Comparison of ENCODE assay signal across 24 cellular contexts in genomic region chr2:191581003-191581402, GRCh38.
DNase-seq lines count a peak whose midpoint lies in the region; ATAC-seq, FAIRE-seq and TF ChIP-seq lines count a peak whose summit lies in the region.
"Had no signal": no experiment of that assay in that cellular context is flagged by ENCODE, and none has a peak within 500 bp of the region (broad histone marks: within the 10 kb centered on the region; RNA-seq: fewer than 3 reads in every experiment).

No MANE protein-coding gene starts in this region.

- H3K27me3 Mint-ChIP-seq in astrocyte (ENCODE audit: low read depth, unreplicated experiment): no peaks in the 10 kb centered on the region

- H3K36me3 ChIP-seq in GM23248 (ENCODE audit: low read depth) (no peaks in the 10 kb centered on the region), PC-9 (ENCODE audit: low read depth) (no peaks in the 10 kb centered on the region), astrocyte (ENCODE audit: insufficient read depth, low read length) (no peaks in the 10 kb centered on the region), osteoblast (ENCODE audit: insufficient read depth, low read length) (no peaks in the 10 kb centered on the region), upper lobe of right lung (no peaks in the 10 kb centered on the region)
- H3K36me3 ChIP-seq: BE2C had no signal

- H3K4me2 ChIP-seq in GM23248 (ENCODE audit: unreplicated experiment) (peak overlapping the region; percentile 31), PC-9 (no peak overlapping the region), astrocyte (ENCODE audit: low read length) (no peak overlapping the region), osteoblast (ENCODE audit: insufficient read depth, low read length) (peak overlapping the region; percentile 11)
- H3K4me2 ChIP-seq: GM23338, KMS-11 had no signal

- H2AFZ ChIP-seq in GM23248 (peak overlapping the region; percentile 23; the same call in 1 of the 2 replicates), PC-9 (no peak overlapping the region), astrocyte (ENCODE audit: low read depth, low read length) (no peak overlapping the region), osteoblast (ENCODE audit: low read length) (no peak overlapping the region)
- H2AFZ ChIP-seq: GM23338 had no signal

- H3K4me1 ChIP-seq in GM23248 (ENCODE audit: insufficient read depth) (peaks cover 35% of the 10 kb centered on the region), PC-9 (replicated peaks; ENCODE audit: insufficient read depth) (peaks cover 31% of the 10 kb centered on the region), astrocyte (ENCODE audit: insufficient read depth, low read length) (no peaks in the 10 kb centered on the region), osteoblast (ENCODE audit: insufficient read depth, low read length) (peaks cover 24% of the 10 kb centered on the region), upper lobe of right lung (no peaks in the 10 kb centered on the region)
- H3K4me1 ChIP-seq: BE2C had no signal

- H3K4me3 Mint-ChIP-seq in astrocyte (ENCODE audit: unreplicated experiment): no peak overlapping the region
- H3K4me3 Mint-ChIP-seq: CD4-positive, CD25-positive, alpha-beta regulatory T cell; GM23338; IgD-negative memory B cell had no signal

- H3K9ac ChIP-seq in GM23248 (no peak overlapping the region), astrocyte (ENCODE audit: low read length) (no peak overlapping the region)
- H3K9ac ChIP-seq: KMS-11 had no signal

- no peak for ATAC-seq in upper lobe of right lung
- ATAC-seq: GM12878, GM23338 had no signal

- intact Hi-C loops in PC-9 (cut with micrococcal nuclease; ENCODE audit: unreplicated experiment): no loop called here
- intact Hi-C loops in upper lobe of right lung (cut with DNase I): no loop called here

- POLR2A ChIA-PET in PC-9 (lab: Charles Lee; ENCODE audit: unreplicated experiment): no interaction called here

- peaks cover 22% of the 10 kb centered on the region for H3K4me1 Mint-ChIP-seq in astrocyte (ENCODE audit: low read depth, unreplicated experiment)
- H3K4me1 Mint-ChIP-seq: IgD-negative memory B cell had no signal

- peaks cover 17% of the 10 kb centered on the region for H3F3A ChIP-seq in GM23248 (ENCODE audit: insufficient read depth)
- peaks cover 15% of the 10 kb centered on the region for H3F3A ChIP-seq in PC-9 (ENCODE audit: insufficient read depth, low read depth)

- no peak for FAIRE-seq in astrocyte (lab: Jason Lieb, UNC)
- FAIRE-seq: D721Med, GM12878, GM19239, H54, HTR-8/SVneo had no signal

- DNase-seq in GM23248: no peak
- DNase-seq in PC-9: no peak
- no peak for DNase-seq in astrocyte (ENCODE audit: low read depth)
- peak; percentile 1 for DNase-seq in osteoblast (ENCODE audit: insufficient read length, low spot score, missing footprints)
- no peak for DNase-seq in NCI-H2081 treated with DMSO at 0.1 percent for 48 hours (lab: John Stamatoyannopoulos, UW)
- no peak for DNase-seq in ureter (ENCODE audit: low spot score)
- no peak for DNase-seq in upper lobe of right lung
- DNase-seq: ACHN; BE2C; C1 segment of cervical spinal cord; Caco-2; CD4-positive, CD25-positive, alpha-beta regulatory T cell; DMS53; DND-41; EL; HCEC 1CT had no signal

- no peaks in the 10 kb centered on the region for H3K79me2 ChIP-seq in GM23248 (ENCODE audit: insufficient read depth)
- H3K79me2 ChIP-seq in PC-9 (ENCODE audit: low read depth): no peaks in the 10 kb centered on the region
- no peaks in the 10 kb centered on the region for H3K79me2 ChIP-seq in astrocyte (ENCODE audit: insufficient read depth, low read length)
- H3K79me2 ChIP-seq in osteoblast (ENCODE audit: insufficient read depth, low read length): no peaks in the 10 kb centered on the region

- peak overlapping the region; percentile 43 for H3K27ac Mint-ChIP-seq in astrocyte (ENCODE audit: unreplicated experiment)
- H3K27ac Mint-ChIP-seq: GM23338 had no signal

- CTCF ChIA-PET in PC-9 (lab: Charles Lee): no interaction called here

- H3K27me3 ChIP-seq in GM23248 (replicated peaks; ENCODE audit: insufficient read depth) (no peaks in the 10 kb centered on the region), PC-9 (ENCODE audit: insufficient read depth, low read depth) (no peaks in the 10 kb centered on the region), astrocyte (ENCODE audit: insufficient read depth, low read length) (no peaks in the 10 kb centered on the region), osteoblast (ENCODE audit: insufficient read depth, low read length) (no peaks in the 10 kb centered on the region), upper lobe of right lung (no peaks in the 10 kb centered on the region)
- H3K27me3 ChIP-seq: BE2C had no signal

- H3K4me3 ChIP-seq in GM23248 (no peak overlapping the region), PC-9 (no peak overlapping the region), astrocyte (ENCODE audit: insufficient read depth, low read depth, low read length) (no peak overlapping the region), osteoblast (ENCODE audit: insufficient read depth, low read length) (no peak overlapping the region), upper lobe of right lung (no peak overlapping the region)
- H3K4me3 ChIP-seq: GM12878, GM23338 had no signal

- no peaks in the 10 kb centered on the region for H3K9me2 ChIP-seq in GM23248 (ENCODE audit: insufficient read depth)
- no peaks in the 10 kb centered on the region for H3K9me2 ChIP-seq in PC-9 (ENCODE audit: insufficient read depth)

- TF ChIP-seq CTCF in PC-9 (conservative IDR thresholded peaks at IDR 0.05) (no peak), astrocyte (IDR thresholded peaks at IDR 0.05; ENCODE audit: insufficient read depth, low read depth, low read length) (no peak), osteoblast (IDR thresholded peaks at IDR 0.05; ENCODE audit: extremely low read depth, low read depth, low read length) (no peak), upper lobe of right lung (IDR thresholded peaks at IDR 0.05) (no peak)

- no peaks in the 10 kb centered on the region for H3K9me3 Mint-ChIP-seq in astrocyte (ENCODE audit: unreplicated experiment)
- H3K9me3 Mint-ChIP-seq: GM23338, IgD-negative memory B cell had no signal

- H3K36me3 Mint-ChIP-seq in astrocyte (ENCODE audit: low read depth, unreplicated experiment): no peaks in the 10 kb centered on the region
- H3K36me3 Mint-ChIP-seq: CD4-positive, CD25-positive, alpha-beta regulatory T cell had no signal

- H3K27ac ChIP-seq in GM23248 (peak overlapping the region; percentile 10; the same call in 1 of the 2 replicates), PC-9 (peak overlapping the region; percentile 94; the same call in 1 of the 2 replicates), astrocyte (ENCODE audit: low read depth, low read length) (no peak overlapping the region), osteoblast (ENCODE audit: low read depth, low read length) (peak overlapping the region; percentile 69), upper lobe of right lung (no peak overlapping the region)
- H3K27ac ChIP-seq: KMS-11 had no signal

- BruUV-seq in PC-9 (replicated peaks; lab: Mats Ljungman, UMichigan): no TSS peak

- in situ Hi-C loops in GM23248 (cut with MboI): no loop called here

- H4K20me1 ChIP-seq in GM23248 (ENCODE audit: insufficient read depth): no peaks in the 10 kb centered on the region
- no peaks in the 10 kb centered on the region for H4K20me1 ChIP-seq in PC-9 (ENCODE audit: insufficient read depth)
- H4K20me1 ChIP-seq in astrocyte (ENCODE audit: insufficient read depth, low read length): no peaks in the 10 kb centered on the region
- H4K20me1 ChIP-seq in osteoblast (ENCODE audit: insufficient read depth, low read length): no peaks in the 10 kb centered on the region

- no peaks in the 10 kb centered on the region for H3K9me3 ChIP-seq in GM23248 (ENCODE audit: low read depth)
- H3K9me3 ChIP-seq in PC-9 (ENCODE audit: insufficient read depth, low read depth): no peaks in the 10 kb centered on the region
- H3K9me3 ChIP-seq in astrocyte (ENCODE audit: insufficient read depth, low read depth, low read length): no peaks in the 10 kb centered on the region
- no peaks in the 10 kb centered on the region for H3K9me3 ChIP-seq in osteoblast (ENCODE audit: low read depth, low read length)
- H3K9me3 ChIP-seq in upper lobe of right lung: no peaks in the 10 kb centered on the region
- H3K9me3 ChIP-seq: BE2C, Caco-2 had no signal

Comparison
In these comparisons a context has a peak if more than half of its experiments do, and no peak if none do; other contexts are left out.
1. H3K27ac ChIP-seq: peak in GM23248 (single experiment), PC-9 (single experiment) and osteoblast (single experiment); none in astrocyte (single experiment) and upper lobe of right lung (single experiment).
2. H3K4me2 ChIP-seq: peak in GM23248 (single experiment) and osteoblast (single experiment); none in PC-9 (single experiment) and astrocyte (single experiment).